ENCODE assay signal across 11 cellular contexts in genomic region chr19:47767349-47767748, GRCh38. TPM values are rescaled to one million over a fixed set of nuclear protein-coding genes. Genes with fewer than 3 reads are reported as not detected.
"Had no signal": no experiment of that assay in that cellular context is flagged by ENCODE, and none has a peak within 500 bp of the region (broad histone marks: within the 10 kb centered on the region; RNA-seq: fewer than 3 reads in every experiment).

No MANE protein-coding gene starts in this region.

- H3K9me3 ChIP-seq: HAP-1 had no signal

- H3K27ac Mint-ChIP-seq: IgD-negative memory B cell had no signal

- DNase-seq: GM23248, GOT3, H7, KG1 had no signal

- H3K4me3 Mint-ChIP-seq: IgD-negative memory B cell had no signal

- H3K36me3 ChIP-seq: HAP-1 had no signal

- H3K9me3 Mint-ChIP-seq: IgD-negative memory B cell had no signal

- ATAC-seq: HCT116, HepG2 had no signal

- H3K36me3 Mint-ChIP-seq: IgD-negative memory B cell had no signal

- H3K4me1 ChIP-seq: HAP-1 had no signal

- H3K4me3 ChIP-seq: GM23248, HAP-1 had no signal

- H3K27ac ChIP-seq: GM23248, HL-60 had no signal

RNA-seq across cellular contexts. Expression of gene TPRX1, which starts 37.0 kb away (rescaled TPM):
- total RNA-seq: GM23248, H4, H7, HepG2, HT1080 had no signal

RNA-seq across cellular contexts. Expression of gene CRX, which starts 54.4 kb away (rescaled TPM):
- total RNA-seq: GM23248, H4, HepG2, HT1080 had no signal
